ENCODE assay signal across 10 cellular contexts in genomic region chr2:228689049-228689448, GRCh38.
A peak's percentile ranks its signal among the peaks of the same experiment; 100 is the strongest.
DNase-seq lines count a peak whose midpoint lies in the region; ATAC-seq and TF ChIP-seq lines count a peak whose summit lies in the region.
"Had no signal": no experiment of that assay in that cellular context is flagged by ENCODE, and none has a peak within 500 bp of the region (broad histone marks: within the 10 kb centered on the region; RNA-seq: fewer than 3 reads in every experiment).

No MANE protein-coding gene starts in this region.

- CTCF ChIA-PET in activated CD8-positive, alpha-beta T cell treated with anti-CD3 and anti-CD28 coated beads, Interleukin-2, amount 10 ng/mL, durations not matched to agents 7 days and 5 days (lab: Charles Lee): no interaction called here
- CTCF ChIA-PET in activated CD4-positive, alpha-beta T cell treated with anti-CD3 and anti-CD28 coated beads, Interleukin-2, amount 10 ng/mL, durations not matched to agents 7 days and 5 days (lab: Charles Lee): no interaction called here

- ATAC-seq in GM18502 (IDR thresholded peaks at IDR 0.05; ENCODE audit: poor library complexity, unreplicated experiment): no peak
- no peak for ATAC-seq in HG02870 (IDR thresholded peaks at IDR 0.05; ENCODE audit: unreplicated experiment)
- ATAC-seq in activated CD8-positive, alpha-beta T cell treated with anti-CD3 and anti-CD28 coated beads, Interleukin-2, amount 10 ng/mL, durations not matched to agents 7 days and 5 days: no peak
- ATAC-seq: natural killer cell treated with Interleukin-12 subunit alpha and Interleukin-12 subunit beta and Interleukin-15 and Interleukin-18, amount 100 ng/mL, for 72 hours had no signal

- POLR2A ChIA-PET in activated CD8-positive, alpha-beta T cell treated with anti-CD3 and anti-CD28 coated beads, Interleukin-2, amount 10 ng/mL, durations not matched to agents 7 days and 5 days (lab: Charles Lee): no interaction called here
- POLR2A ChIA-PET in activated CD4-positive, alpha-beta T cell treated with anti-CD3 and anti-CD28 coated beads, Interleukin-2, amount 10 ng/mL, durations not matched to agents 7 days and 5 days (lab: Charles Lee): no interaction called here

- H3K4me3 Mint-ChIP-seq in brain (no peak overlapping the region), nephron (no peak overlapping the region)
- H3K4me3 Mint-ChIP-seq in activated CD8-positive, alpha-beta T cell treated with anti-CD3 and anti-CD28 coated beads, Interleukin-2, amount 10 ng/mL, durations not matched to agents 7 days and 5 days: no peak overlapping the region
- H3K4me3 Mint-ChIP-seq in activated CD4-positive, alpha-beta T cell treated with anti-CD3 and anti-CD28 coated beads, Interleukin-2, amount 10 ng/mL, durations not matched to agents 7 days and 5 days: no peak overlapping the region
- H3K4me3 Mint-ChIP-seq: natural killer cell treated with Interleukin-12 subunit alpha and Interleukin-12 subunit beta and Interleukin-15 and Interleukin-18, amount 100 ng/mL, for 72 hours had no signal

- H3K4me1 Mint-ChIP-seq in brain (peaks cover 22% of the 10 kb centered on the region), nephron (peaks cover 14% of the 10 kb centered on the region)
- no peaks in the 10 kb centered on the region for H3K4me1 Mint-ChIP-seq in activated CD8-positive, alpha-beta T cell treated with anti-CD3 and anti-CD28 coated beads, Interleukin-2, amount 10 ng/mL, durations not matched to agents 7 days and 5 days (ENCODE audit: low read depth)
- H3K4me1 Mint-ChIP-seq in activated CD4-positive, alpha-beta T cell treated with anti-CD3 and anti-CD28 coated beads, Interleukin-2, amount 10 ng/mL, durations not matched to agents 7 days and 5 days: no peaks in the 10 kb centered on the region

- peaks cover 4% of the 10 kb centered on the region for H3K27me3 Mint-ChIP-seq in brain
- peaks cover 7% of the 10 kb centered on the region for H3K27me3 Mint-ChIP-seq in nephron (ENCODE audit: low read depth)
- no peaks in the 10 kb centered on the region for H3K27me3 Mint-ChIP-seq in activated CD8-positive, alpha-beta T cell treated with anti-CD3 and anti-CD28 coated beads, Interleukin-2, amount 10 ng/mL, durations not matched to agents 7 days and 5 days (ENCODE audit: low read depth)
- H3K27me3 Mint-ChIP-seq in activated CD4-positive, alpha-beta T cell treated with anti-CD3 and anti-CD28 coated beads, Interleukin-2, amount 10 ng/mL, durations not matched to agents 7 days and 5 days: no peaks in the 10 kb centered on the region
- H3K27me3 Mint-ChIP-seq: natural killer cell treated with Interleukin-12 subunit alpha and Interleukin-12 subunit beta and Interleukin-15 and Interleukin-18, amount 100 ng/mL, for 72 hours had no signal

- DNase-seq in ELF-1 (ENCODE audit: low read depth, low spot score) (peak; percentile 84), NCI-H2081 (lab: John Stamatoyannopoulos, UW) (peak; percentile 13 to 36)
- DNase-seq in activated CD8-positive, alpha-beta T cell treated with anti-CD3 and anti-CD28 coated beads, Interleukin-2, amount 10 ng/mL, durations not matched to agents 7 days and 5 days: no peak
- DNase-seq in activated CD4-positive, alpha-beta T cell treated with anti-CD3 and anti-CD28 coated beads, Interleukin-2, amount 10 ng/mL, durations not matched to agents 7 days and 5 days: no peak
- DNase-seq: activated gamma-delta T cell had no signal

- TF ChIP-seq CTCF in brain (conservative IDR thresholded peaks at IDR 0.05) (peak; percentile 62 to 85), nephron (IDR thresholded peaks at IDR 0.05; ENCODE audit: unreplicated experiment in 3 of 3) (peak; percentile 45 to 63 (median 46))

- H3K36me3 Mint-ChIP-seq in brain: no peaks in the 10 kb centered on the region
- H3K36me3 Mint-ChIP-seq in nephron (ENCODE audit: low read depth): no peaks in the 10 kb centered on the region
- H3K36me3 Mint-ChIP-seq in activated CD8-positive, alpha-beta T cell treated with anti-CD3 and anti-CD28 coated beads, Interleukin-2, amount 10 ng/mL, durations not matched to agents 7 days and 5 days (ENCODE audit: low read depth): no peaks in the 10 kb centered on the region
- H3K36me3 Mint-ChIP-seq in activated CD4-positive, alpha-beta T cell treated with anti-CD3 and anti-CD28 coated beads, Interleukin-2, amount 10 ng/mL, durations not matched to agents 7 days and 5 days (ENCODE audit: low read depth): no peaks in the 10 kb centered on the region

- H3K27ac Mint-ChIP-seq in brain: peak overlapping the region in 2 of 5 experiments; percentile 73 to 83
- H3K27ac Mint-ChIP-seq in nephron: no peak overlapping the region
- no peak overlapping the region for H3K27ac Mint-ChIP-seq in activated CD8-positive, alpha-beta T cell treated with anti-CD3 and anti-CD28 coated beads, Interleukin-2, amount 10 ng/mL, durations not matched to agents 7 days and 5 days
- H3K27ac Mint-ChIP-seq in activated CD4-positive, alpha-beta T cell treated with anti-CD3 and anti-CD28 coated beads, Interleukin-2, amount 10 ng/mL, durations not matched to agents 7 days and 5 days: no peak overlapping the region
- H3K27ac Mint-ChIP-seq: natural killer cell treated with Interleukin-12 subunit alpha and Interleukin-12 subunit beta and Interleukin-15 and Interleukin-18, amount 100 ng/mL, for 72 hours had no signal

- H3K9me3 Mint-ChIP-seq in brain (peaks cover 0 to 5% (median 3%) of the 10 kb centered on the region in 5 experiments), nephron (peaks cover 5% of the 10 kb centered on the region)
- H3K9me3 Mint-ChIP-seq in activated CD8-positive, alpha-beta T cell treated with anti-CD3 and anti-CD28 coated beads, Interleukin-2, amount 10 ng/mL, durations not matched to agents 7 days and 5 days (ENCODE audit: insufficient read depth): no peaks in the 10 kb centered on the region
- peaks cover 2% of the 10 kb centered on the region for H3K9me3 Mint-ChIP-seq in activated CD4-positive, alpha-beta T cell treated with anti-CD3 and anti-CD28 coated beads, Interleukin-2, amount 10 ng/mL, durations not matched to agents 7 days and 5 days

Comparison
In these comparisons a context has a peak if more than half of its experiments do, and no peak if none do; other contexts are left out.
1. DNase-seq: peak in ELF-1 (single experiment) and NCI-H2081 (2 of 2); none in activated CD8-positive, alpha-beta T cell treated with anti-CD3 and anti-CD28 coated beads, Interleukin-2, amount 10 ng/mL, durations not matched to agents 7 days and 5 days (single experiment) and activated CD4-positive, alpha-beta T cell treated with anti-CD3 and anti-CD28 coated beads, Interleukin-2, amount 10 ng/mL, durations not matched to agents 7 days and 5 days (single experiment).